Comparison of ENCODE assay signal across 30 cellular contexts in genomic region chr7:119868387-119868786, GRCh38.
"Had no signal": no experiment of that assay in that cellular context is flagged by ENCODE, and none has a peak within 500 bp of the region (broad histone marks: within the 10 kb centered on the region; RNA-seq: fewer than 3 reads in every experiment).

No MANE protein-coding gene starts in this region.

- H3K4me1 Mint-ChIP-seq: endodermal cell had no signal

- H3K4me1 ChIP-seq: colonic mucosa, esophagus muscularis mucosa, esophagus squamous epithelium, foreskin keratinocyte, gastrocnemius medialis, gastroesophageal sphincter, heart left ventricle, heart right ventricle had no signal

- H2AFZ ChIP-seq: hepatocyte had no signal

- FAIRE-seq: colon, endometrium, endothelial cell of umbilical vein, frontal cortex had no signal

- H3K4me3 Mint-ChIP-seq: dendritic cell treated with granulocyte-macrophage colony-stimulating factor and Interleukin-4, amounts not matched to agents 40 ng/mL and 50 ng/mL, for 4 days; effector memory CD8-positive, alpha-beta T cell; endodermal cell had no signal

- H3K79me2 ChIP-seq: hepatocyte had no signal

- H3K9me3 ChIP-seq: colonic mucosa, esophagus muscularis mucosa, esophagus squamous epithelium, gastrocnemius medialis, gastroesophageal sphincter had no signal

- H3K36me3 ChIP-seq: colonic mucosa, esophagus muscularis mucosa, esophagus squamous epithelium, gastrocnemius medialis, gastroesophageal sphincter, heart left ventricle, heart right ventricle had no signal

- H3K27me3 Mint-ChIP-seq: dendritic cell treated with granulocyte-macrophage colony-stimulating factor and Interleukin-4, amounts not matched to agents 40 ng/mL and 50 ng/mL, for 4 days; effector memory CD8-positive, alpha-beta T cell had no signal

- ATAC-seq: effector memory CD8-positive, alpha-beta T cell; esophagus mucosa; foreskin keratinocyte; gastrocnemius medialis; gastroesophageal sphincter; heart left ventricle; heart right ventricle had no signal

- DNase-seq: colonic mucosa; cortex of kidney; dermis blood vessel endothelial cell; dorsolateral prefrontal cortex; effector CD4-positive, alpha-beta T cell; effector CD8-positive, alpha-beta T cell; effector memory CD4-positive, alpha-beta T cell; effector memory CD8-positive, alpha-beta T cell; endodermal cell; erythroblast; esophagus squamous epithelium; foreskin fibroblast; foreskin keratinocyte; foreskin melanocyte; gastrocnemius medialis; glutamatergic neuron; head of caudate nucleus; heart left ventricle; heart right ventricle had no signal

- H3K27ac ChIP-seq: colonic mucosa, coronary artery, dorsolateral prefrontal cortex, epithelial cell of prostate, esophagus muscularis mucosa, esophagus squamous epithelium, foreskin keratinocyte, gastrocnemius medialis, gastroesophageal sphincter, heart left ventricle, heart right ventricle, hepatocyte had no signal

- H3K4me2 ChIP-seq: hepatocyte had no signal

- H3K9me3 Mint-ChIP-seq: endodermal cell had no signal

- H3K27ac Mint-ChIP-seq: dendritic cell treated with granulocyte-macrophage colony-stimulating factor and Interleukin-4, amounts not matched to agents 40 ng/mL and 50 ng/mL, for 4 days; effector memory CD8-positive, alpha-beta T cell; endodermal cell had no signal

- H3K27me3 ChIP-seq: colonic mucosa, dorsolateral prefrontal cortex, esophagus muscularis mucosa, esophagus squamous epithelium, foreskin keratinocyte, gastrocnemius medialis, gastroesophageal sphincter, heart left ventricle, heart right ventricle, hepatocyte had no signal

- H3K4me3 ChIP-seq: colonic mucosa, coronary artery, dorsolateral prefrontal cortex, esophagus muscularis mucosa, esophagus squamous epithelium, gastrocnemius medialis, gastroesophageal sphincter, heart left ventricle, heart right ventricle, hepatocyte had no signal
